Comparison of ENCODE assay signal across 26 cellular contexts in the genomic region with DNA sequence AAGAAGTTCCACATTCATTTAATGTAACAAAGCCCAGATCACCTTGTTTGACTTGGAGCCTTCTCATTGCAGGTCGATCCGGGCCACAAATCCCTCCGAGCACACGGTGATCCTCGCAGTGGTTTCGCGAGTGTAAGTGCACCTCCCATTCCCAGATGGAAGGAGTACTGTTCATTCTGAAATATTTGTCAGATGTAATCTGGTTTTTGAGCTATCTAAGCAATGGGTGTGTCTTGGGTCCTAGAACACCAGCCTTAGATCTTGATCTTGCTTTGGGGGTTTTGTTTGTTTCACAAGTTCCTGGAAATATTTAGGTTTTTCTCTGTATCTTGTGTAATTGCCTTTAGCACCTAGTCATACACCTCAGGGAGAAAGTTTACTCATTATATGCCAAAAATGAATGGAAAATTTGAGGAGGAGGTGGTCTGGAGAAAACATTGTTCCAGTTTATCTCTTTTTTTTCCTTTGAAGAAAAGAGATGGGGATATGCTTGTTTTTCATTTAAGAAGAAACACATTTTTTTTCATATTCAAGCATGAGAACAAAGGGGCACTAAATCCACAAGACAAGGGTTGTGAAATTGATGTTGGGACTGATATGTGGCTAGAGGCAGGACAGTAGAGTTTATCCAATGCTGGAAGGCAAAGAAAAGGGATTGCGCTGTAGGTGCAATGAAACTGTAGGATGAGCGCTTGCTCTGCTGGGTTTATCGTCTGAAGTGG.
DNase-seq lines count a peak whose midpoint lies in the region; ATAC-seq and TF ChIP-seq lines count a peak whose summit lies in the region.
"Had no signal": no experiment of that assay in that cellular context is flagged by ENCODE, and none has a peak within 500 bp of the region (broad histone marks: within the 10 kb centered on the region; RNA-seq: fewer than 3 reads in every experiment).

No MANE protein-coding gene starts in this region.

- H3K36me3 Mint-ChIP-seq in activated T-helper 1 cell treated with anti-CD3 and anti-CD28 coated beads, Interleukin-12 subunit alpha, Interleukin-12 subunit beta, Interleukin-2, Interleukin-4 antibody, amounts not matched to agents 30 ng/mL and 10 ng/mL and 1 ng/mL, durations not matched to agents 14 hours and 24 hours and 36 hours (ENCODE audit: low read depth) = no peaks in the 10 kb centered on the region
- peaks cover 0 to 9% (median 0%) of the 10 kb centered on the region in 5 donors for H3K36me3 Mint-ChIP-seq in naive thymus-derived CD4-positive, alpha-beta T cell
- H3K36me3 Mint-ChIP-seq: neural progenitor cell had no signal

- H3K27ac ChIP-seq in C4-2B = peak overlapping the region; percentile 51; the same call in 1 of the 2 replicates
- no peak overlapping the region for H3K27ac ChIP-seq in naive thymus-derived CD4-positive, alpha-beta T cell (ENCODE audit: low read depth, low read length)
- H3K27ac ChIP-seq: esophagus squamous epithelium, gastrocnemius medialis, neural progenitor cell, SK-N-MC, tibial artery had no signal

- peaks cover 20% of the 10 kb centered on the region for H3K4me1 Mint-ChIP-seq in activated T-helper 1 cell treated with anti-CD3 and anti-CD28 coated beads, Interleukin-12 subunit alpha, Interleukin-12 subunit beta, Interleukin-2, Interleukin-4 antibody, amounts not matched to agents 30 ng/mL and 10 ng/mL and 1 ng/mL, durations not matched to agents 14 hours and 24 hours and 36 hours (ENCODE audit: low read depth)
- peaks cover 4 to 33% (median 13%) of the 10 kb centered on the region in 7 donors for H3K4me1 Mint-ChIP-seq in naive thymus-derived CD4-positive, alpha-beta T cell

- no peaks in the 10 kb centered on the region for H3K36me3 ChIP-seq in naive thymus-derived CD4-positive, alpha-beta T cell (ENCODE audit: control insufficient read depth in 2 of 3, insufficient read depth in 3 of 3, low read length in 3 of 3)
- H3K36me3 ChIP-seq: esophagus squamous epithelium, gastrocnemius medialis, MG63, neural progenitor cell had no signal

- H3K4me3 ChIP-seq in naive thymus-derived CD4-positive, alpha-beta T cell (ENCODE audit: low read length) = no peak overlapping the region
- H3K4me3 ChIP-seq: esophagus squamous epithelium, gastrocnemius medialis, K562, lung, MG63, neural progenitor cell, SK-N-MC, tibial artery had no signal

- DNase-seq in NCI-H82 (lab: John Stamatoyannopoulos, UW) (peak; percentile 14), NCI-H82 treated with DMSO at 0.1 percent for 48 hours (lab: John Stamatoyannopoulos, UW; ENCODE audit: unreplicated experiment) (no peak), HUDEP-2 (lab: John Stamatoyannopoulos, UW; ENCODE audit: unreplicated experiment in 76 of 76) (no peak), SIG-M5 treated with dmso at 0.1 percent for 504 hours (lab: John Stamatoyannopoulos, UW; ENCODE audit: unreplicated experiment) (no peak)
- DNase-seq in activated T-helper 1 cell treated with anti-CD3 and anti-CD28 coated beads, Interleukin-12 subunit alpha, Interleukin-12 subunit beta, Interleukin-2, Interleukin-4 antibody, amounts not matched to agents 30 ng/mL and 10 ng/mL and 1 ng/mL, durations not matched to agents 14 hours and 24 hours and 36 hours (ENCODE audit: low spot score) = no peak
- no peak for DNase-seq in naive thymus-derived CD4-positive, alpha-beta T cell
- DNase-seq: 8988T; activated CD8-positive, alpha-beta memory T cell treated with anti-CD3 and anti-CD28 coated beads, Interleukin-2, amount 50 U/mL, for 48 hours; central memory CD4-positive, alpha-beta T cell; endodermal cell; esophagus squamous epithelium; gastrocnemius medialis; MG63; NCI-H2081; NCI-H345; NCI-H748 treated with DMSO at 0.1 percent for 48 hours; stimulated activated naive CD4-positive, alpha-beta T cell; tibial artery had no signal

- H3K9me3 Mint-ChIP-seq in activated T-helper 1 cell treated with anti-CD3 and anti-CD28 coated beads, Interleukin-12 subunit alpha, Interleukin-12 subunit beta, Interleukin-2, Interleukin-4 antibody, amounts not matched to agents 30 ng/mL and 10 ng/mL and 1 ng/mL, durations not matched to agents 14 hours and 24 hours and 36 hours = no peaks in the 10 kb centered on the region
- H3K9me3 Mint-ChIP-seq in naive thymus-derived CD4-positive, alpha-beta T cell = peaks cover 0 to 2% (median 0%) of the 10 kb centered on the region in 11 donors
- H3K9me3 Mint-ChIP-seq: dendritic cell treated with granulocyte-macrophage colony-stimulating factor and Interleukin-4, amounts not matched to agents 40 ng/mL and 50 ng/mL, for 4 days; endodermal cell; neural progenitor cell had no signal

- CTCF ChIA-PET in naive thymus-derived CD4-positive, alpha-beta T cell (lab: Charles Lee) = no interaction called here

- H3K4me3 Mint-ChIP-seq in activated T-helper 1 cell treated with anti-CD3 and anti-CD28 coated beads, Interleukin-12 subunit alpha, Interleukin-12 subunit beta, Interleukin-2, Interleukin-4 antibody, amounts not matched to agents 30 ng/mL and 10 ng/mL and 1 ng/mL, durations not matched to agents 14 hours and 24 hours and 36 hours = peak overlapping the region; percentile 0
- H3K4me3 Mint-ChIP-seq in naive thymus-derived CD4-positive, alpha-beta T cell = peak overlapping the region in 1 of 10 donors; percentile 70
- H3K4me3 Mint-ChIP-seq: dendritic cell treated with granulocyte-macrophage colony-stimulating factor and Interleukin-4, amounts not matched to agents 40 ng/mL and 50 ng/mL, for 4 days; endodermal cell; neural progenitor cell had no signal

- H3K9me3 ChIP-seq in naive thymus-derived CD4-positive, alpha-beta T cell (ENCODE audit: control insufficient read depth in 2 of 3, low read length in 3 of 3) = no peaks in the 10 kb centered on the region
- H3K9me3 ChIP-seq: esophagus squamous epithelium, gastrocnemius medialis, MG63, tibial artery had no signal

- H3K27me3 ChIP-seq in naive thymus-derived CD4-positive, alpha-beta T cell (ENCODE audit: control insufficient read depth in 2 of 2, insufficient read depth in 2 of 2, low read length in 2 of 2) = no peaks in the 10 kb centered on the region
- H3K27me3 ChIP-seq: gastrocnemius medialis, MG63, neural progenitor cell, tibial artery had no signal

- no peak for TF ChIP-seq CTCF in C4-2B (conservative IDR thresholded peaks at IDR 0.05)

- intact Hi-C loops in activated T-helper 1 cell treated with anti-CD3 and anti-CD28 coated beads, Interleukin-12 subunit alpha, Interleukin-12 subunit beta, Interleukin-2, Interleukin-4 antibody, amounts not matched to agents 30 ng/mL and 10 ng/mL and 1 ng/mL, durations not matched to agents 14 hours and 24 hours and 36 hours (cut with micrococcal nuclease) = loop anchor here (1.0 to 10.0 kb wide), 5 partner anchors 28 to 184 kb away; partner anchors contain the start of gene WDR41
- intact Hi-C loops in naive thymus-derived CD4-positive, alpha-beta T cell (cut with micrococcal nuclease) = loop anchor here in 1 of 2 donors (1.0 kb wide), 1 partner anchor 50 kb away; no protein-coding TSS in a partner anchor

- H3K27ac Mint-ChIP-seq in activated T-helper 1 cell treated with anti-CD3 and anti-CD28 coated beads, Interleukin-12 subunit alpha, Interleukin-12 subunit beta, Interleukin-2, Interleukin-4 antibody, amounts not matched to agents 30 ng/mL and 10 ng/mL and 1 ng/mL, durations not matched to agents 14 hours and 24 hours and 36 hours = peak overlapping the region; percentile 89
- peak overlapping the region in 2 of 9 donors; percentile 68 to 70 for H3K27ac Mint-ChIP-seq in naive thymus-derived CD4-positive, alpha-beta T cell
- H3K27ac Mint-ChIP-seq: dendritic cell treated with granulocyte-macrophage colony-stimulating factor and Interleukin-4, amounts not matched to agents 40 ng/mL and 50 ng/mL, for 4 days; endodermal cell; neural progenitor cell had no signal

- peaks cover 8% of the 10 kb centered on the region for H3K27me3 Mint-ChIP-seq in activated T-helper 1 cell treated with anti-CD3 and anti-CD28 coated beads, Interleukin-12 subunit alpha, Interleukin-12 subunit beta, Interleukin-2, Interleukin-4 antibody, amounts not matched to agents 30 ng/mL and 10 ng/mL and 1 ng/mL, durations not matched to agents 14 hours and 24 hours and 36 hours (ENCODE audit: insufficient read depth)
- H3K27me3 Mint-ChIP-seq in naive thymus-derived CD4-positive, alpha-beta T cell = peaks cover 0 to 9% (median 8%) of the 10 kb centered on the region in 5 donors
- H3K27me3 Mint-ChIP-seq: dendritic cell treated with granulocyte-macrophage colony-stimulating factor and Interleukin-4, amounts not matched to agents 40 ng/mL and 50 ng/mL, for 4 days had no signal

- POLR2A ChIA-PET in naive thymus-derived CD4-positive, alpha-beta T cell (lab: Charles Lee) = no interaction called here

- H3K4me1 ChIP-seq in naive thymus-derived CD4-positive, alpha-beta T cell (ENCODE audit: control insufficient read depth in 2 of 2, insufficient read depth in 2 of 2, low read length in 2 of 2) = no peaks in the 10 kb centered on the region
- H3K4me1 ChIP-seq: esophagus squamous epithelium, gastrocnemius medialis had no signal

- peak; percentile 20 for ATAC-seq in naive thymus-derived CD4-positive, alpha-beta T cell
- no peak for ATAC-seq in GM18498 (IDR thresholded peaks at IDR 0.05; ENCODE audit: unreplicated experiment)
- ATAC-seq: gastrocnemius medialis, HCT116, K562 had no signal
